ENCODE assay signal across 2 cellular contexts in genomic region chr20:407097-407952, GRCh38.
A peak's percentile ranks its signal among the peaks of the same experiment; 100 is the strongest.
TF ChIP-seq lines count a peak whose summit lies in the region.

No MANE protein-coding gene starts in this region.

TF ChIP-seq in IMR-90, 13 proteins besides CTCF, POLR2A, EP300 and RAD21 (continued from another document):
- TF ChIP-seq, protein P1, sequence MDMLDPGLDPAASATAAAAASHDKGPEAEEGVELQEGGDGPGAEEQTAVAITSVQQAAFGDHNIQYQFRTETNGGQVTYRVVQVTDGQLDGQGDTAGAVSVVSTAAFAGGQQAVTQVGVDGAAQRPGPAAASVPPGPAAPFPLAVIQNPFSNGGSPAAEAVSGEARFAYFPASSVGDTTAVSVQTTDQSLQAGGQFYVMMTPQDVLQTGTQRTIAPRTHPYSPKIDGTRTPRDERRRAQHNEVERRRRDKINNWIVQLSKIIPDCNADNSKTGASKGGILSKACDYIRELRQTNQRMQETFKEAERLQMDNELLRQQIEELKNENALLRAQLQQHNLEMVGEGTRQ (IDR thresholded peaks at IDR 0.05; ENCODE audit: low read depth, low read length): no peak
- TF ChIP-seq SMC3 (IDR thresholded peaks at IDR 0.05; ENCODE audit: low read depth, low read length) (no peak), ELK1 (IDR thresholded peaks at IDR 0.05; ENCODE audit: borderline replicate concordance, low read depth, low read length) (no peak), RCOR1 (IDR thresholded peaks at IDR 0.05; ENCODE audit: insufficient replicate concordance, low read length) (no peak), CEBPB (IDR thresholded peaks at IDR 0.05; ENCODE audit: low read depth, low read length) (no peak), CHD1 (IDR thresholded peaks at IDR 0.05; ENCODE audit: low read depth, low read length) (no peak), FOS (IDR thresholded peaks at IDR 0.05; ENCODE audit: low read depth, low read length) (no peak), RFX5 (IDR thresholded peaks at IDR 0.05; ENCODE audit: low read depth, low read length) (no peak), MXI1 (IDR thresholded peaks at IDR 0.05; ENCODE audit: borderline replicate concordance, low read depth, low read length) (no peak)
TF ChIP-seq in IMR-90: peak in this region for 0.

TF ChIP-seq in PFSK-1, 5 proteins besides CTCF, POLR2A, EP300 and RAD21 (continued from another document):
- TF ChIP-seq, protein P2, sequence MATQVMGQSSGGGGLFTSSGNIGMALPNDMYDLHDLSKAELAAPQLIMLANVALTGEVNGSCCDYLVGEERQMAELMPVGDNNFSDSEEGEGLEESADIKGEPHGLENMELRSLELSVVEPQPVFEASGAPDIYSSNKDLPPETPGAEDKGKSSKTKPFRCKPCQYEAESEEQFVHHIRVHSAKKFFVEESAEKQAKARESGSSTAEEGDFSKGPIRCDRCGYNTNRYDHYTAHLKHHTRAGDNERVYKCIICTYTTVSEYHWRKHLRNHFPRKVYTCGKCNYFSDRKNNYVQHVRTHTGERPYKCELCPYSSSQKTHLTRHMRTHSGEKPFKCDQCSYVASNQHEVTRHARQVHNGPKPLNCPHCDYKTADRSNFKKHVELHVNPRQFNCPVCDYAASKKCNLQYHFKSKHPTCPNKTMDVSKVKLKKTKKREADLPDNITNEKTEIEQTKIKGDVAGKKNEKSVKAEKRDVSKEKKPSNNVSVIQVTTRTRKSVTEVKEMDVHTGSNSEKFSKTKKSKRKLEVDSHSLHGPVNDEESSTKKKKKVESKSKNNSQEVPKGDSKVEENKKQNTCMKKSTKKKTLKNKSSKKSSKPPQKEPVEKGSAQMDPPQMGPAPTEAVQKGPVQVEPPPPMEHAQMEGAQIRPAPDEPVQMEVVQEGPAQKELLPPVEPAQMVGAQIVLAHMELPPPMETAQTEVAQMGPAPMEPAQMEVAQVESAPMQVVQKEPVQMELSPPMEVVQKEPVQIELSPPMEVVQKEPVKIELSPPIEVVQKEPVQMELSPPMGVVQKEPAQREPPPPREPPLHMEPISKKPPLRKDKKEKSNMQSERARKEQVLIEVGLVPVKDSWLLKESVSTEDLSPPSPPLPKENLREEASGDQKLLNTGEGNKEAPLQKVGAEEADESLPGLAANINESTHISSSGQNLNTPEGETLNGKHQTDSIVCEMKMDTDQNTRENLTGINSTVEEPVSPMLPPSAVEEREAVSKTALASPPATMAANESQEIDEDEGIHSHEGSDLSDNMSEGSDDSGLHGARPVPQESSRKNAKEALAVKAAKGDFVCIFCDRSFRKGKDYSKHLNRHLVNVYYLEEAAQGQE (IDR thresholded peaks at IDR 0.05; ENCODE audit: insufficient read depth in 1 of 2, low read depth in 2 of 2, low read length in 2 of 2): no peak
- TF ChIP-seq SIN3A (IDR thresholded peaks at IDR 0.05; ENCODE audit: borderline replicate concordance, insufficient read depth, low read length) (no peak), TAF1 (IDR thresholded peaks at IDR 0.05; ENCODE audit: borderline replicate concordance, insufficient read depth, low read length) (no peak), POLR2AphosphoS5 (IDR thresholded peaks at IDR 0.05; ENCODE audit: low read depth, low read length) (peak; percentile 76)
